Comparison of ENCODE assay signal across 21 cellular contexts in genomic region chr22:29750559-29750958, GRCh38. TPM values are rescaled to one million over a fixed set of nuclear protein-coding genes. Genes with fewer than 3 reads are reported as not detected.
DNase-seq lines count a peak whose midpoint lies in the region; ATAC-seq, FAIRE-seq and TF ChIP-seq lines count a peak whose summit lies in the region.
"Had no signal": no experiment of that assay in that cellular context is flagged by ENCODE, and none has a peak within 500 bp of the region (broad histone marks: within the 10 kb centered on the region; RNA-seq: fewer than 3 reads in every experiment).

No MANE protein-coding gene starts in this region.

- no peaks in the 10 kb centered on the region for H3K9me1 ChIP-seq in K562 (ENCODE audit: control insufficient read depth, insufficient read depth, low read length)

- H2AFZ ChIP-seq in K562 (ENCODE audit: low read depth, low read length): 0 out of 2 replicates have a peak overlapping the region, but pooled peaks have one; percentile 48

- intact Hi-C loops in K562 (cut with micrococcal nuclease): no loop called here

- no peaks in the 10 kb centered on the region for H3K9me3 ChIP-seq in KOPT-K1 (ENCODE audit: insufficient read depth, low read length, poor library complexity, severe bottlenecking)
- H3K9me3 ChIP-seq in K562 (replicated peaks; ENCODE audit: control insufficient read depth, insufficient read depth, low read depth, low read length): no peaks in the 10 kb centered on the region
- H3K9me3 ChIP-seq: psoas muscle, thoracic aorta had no signal

- BruUV-seq in K562 (replicated peaks; lab: Mats Ljungman, UMichigan): no TSS peak

- DNase-seq in activated naive CD4-positive, alpha-beta T cell treated with anti-CD3 and anti-CD28 coated beads, Interleukin-2, amount 50 U/mL, for 72 hours (ENCODE audit: low spot score in 2 of 2): no peak
- DNase-seq in activated naive CD4-positive, alpha-beta T cell treated with Interleukin-2 at 50 U/mL for 16 hours: no peak
- DNase-seq in K562 (ENCODE audit: extremely low read depth in 1 of 4, low spot score in 3 of 4): peak in 1 of 4 experiments; percentile 42
- peak; percentile 15 for DNase-seq in renal cortical epithelial cell (ENCODE audit: low read depth)
- DNase-seq in SKM-1 treated with dmso at 0.1 percent for 144 hours (lab: John Stamatoyannopoulos, UW; ENCODE audit: unreplicated experiment): no peak
- DNase-seq: activated CD4-positive, CD25-positive, alpha-beta regulatory T cell treated with anti-CD3 and anti-CD28 coated beads, Interleukin-2, amount 50 U/mL, for 72 hours; anterior cingulate cortex; Calu3; cerebellar nuclear complex; H7; naive thymus-derived CD8-positive, alpha-beta T cell; NCI-H2029; psoas muscle; T-helper 9 cell had no signal

- H3K27me3 ChIP-seq in K562 (ENCODE audit: control insufficient read depth in 2 of 2, insufficient read depth in 2 of 2, low read length in 2 of 2): no peaks in the 10 kb centered on the region

- no peak overlapping the region for H3K4me3 ChIP-seq in K562
- H3K4me3 ChIP-seq: psoas muscle, smooth muscle cell, thoracic aorta had no signal

- ATAC-seq in activated naive CD4-positive, alpha-beta T cell treated with anti-CD3 and anti-CD28 coated beads, Interleukin-2, amount 50 U/mL, for 72 hours: no peak
- ATAC-seq in K562 (peak; percentile 60), GM19328 (IDR thresholded peaks at IDR 0.05; ENCODE audit: unreplicated experiment) (no peak), GM19455 (IDR thresholded peaks at IDR 0.05; ENCODE audit: unreplicated experiment) (no peak)
- ATAC-seq: naive thymus-derived CD8-positive, alpha-beta T cell; psoas muscle had no signal

- peak; percentile 32 for FAIRE-seq in K562 (lab: Jason Lieb, UNC)
- FAIRE-seq: endometrium had no signal

- peaks cover 5 to 11% of the 10 kb centered on the region in 2 experiments; a peak in 4 of 5 replicates for H3K4me1 ChIP-seq in K562 (replicated peaks in 1 of 2; ENCODE audit: control insufficient read depth in 2 of 2, insufficient read depth in 2 of 2, low read length in 2 of 2)

- no peak for TF ChIP-seq POLR2A in K562 (conservative IDR thresholded peaks at IDR 0.05)

- CTCF ChIA-PET in K562 (lab: Yijun Ruan, JAX; ENCODE audit: low intra/inter-chr PET ratio): no interaction called here

- TF ChIP-seq EP300 in K562 (IDR thresholded peaks at IDR 0.05; ENCODE audit: low read length): no peak

- POLR2A ChIA-PET in K562 (lab: Yijun Ruan, JAX): interaction anchor here (0.6 to 1.1 kb wide), 3 partner anchors 9 to 12 kb away, joined by 3 to 4 read pairs (median 4); no protein-coding TSS in a partner anchor

- peak overlapping the region in 1 of 2 experiments; percentile 2; a peak in 1 of 4 replicates for H3K9ac ChIP-seq in K562 (ENCODE audit: insufficient read depth in 1 of 2, low read depth in 2 of 2, low read length in 2 of 2)

- H3K36me3 Mint-ChIP-seq in activated naive CD4-positive, alpha-beta T cell treated with anti-CD3 and anti-CD28 coated beads, Interleukin-2, amount 50 U/mL, for 72 hours: peaks cover 9 to 10% of the 10 kb centered on the region in 2 donors

- no peaks in the 10 kb centered on the region for H4K20me1 ChIP-seq in K562 (replicated peaks; ENCODE audit: control insufficient read depth, insufficient read depth, low read length)

- no peaks in the 10 kb centered on the region for H3K79me2 ChIP-seq in K562 (ENCODE audit: control insufficient read depth, insufficient read depth, low read length)

- peaks cover 4% of the 10 kb centered on the region; the same call in 1 of the 2 replicates for H3K36me3 ChIP-seq in KOPT-K1 (ENCODE audit: insufficient read depth, low read length)
- H3K36me3 ChIP-seq in K562 (ENCODE audit: control insufficient read depth, insufficient read depth, low read length): no peaks in the 10 kb centered on the region

- 40% methylated on average over 1 of the region's 1 CpG for WGBS in K562 (ENCODE audit: insufficient coverage, low coverage, missing lambda C conversion rate)

- H3K9me3 Mint-ChIP-seq in activated naive CD4-positive, alpha-beta T cell treated with anti-CD3 and anti-CD28 coated beads, Interleukin-2, amount 50 U/mL, for 72 hours: no peaks in the 10 kb centered on the region
- H3K9me3 Mint-ChIP-seq: naive thymus-derived CD8-positive, alpha-beta T cell had no signal

- TF ChIP-seq CTCF in K562 (IDR thresholded peaks at IDR 0.05 in 2 of 3, conservative IDR thresholded peaks at IDR 0.05 in 1 of 3; ENCODE audit: insufficient read depth in 2 of 3, low read depth in 1 of 3, low read length in 3 of 3): no peak

- TF ChIP-seq RAD21 in K562 (CRISPR knock-in tag; conservative IDR thresholded peaks at IDR 0.05 in 1 of 2, IDR thresholded peaks at IDR 0.05 in 1 of 2): no peak

- in situ Hi-C loops in K562 (cut with MboI): no loop called here

- H3K4me2 ChIP-seq in K562 (ENCODE audit: insufficient read depth, low read length): no peak overlapping the region
- H3K4me2 ChIP-seq: smooth muscle cell had no signal

- H3K27ac ChIP-seq in KOPT-K1 (ENCODE audit: low read depth, low read length, poor library complexity, severe bottlenecking) (peak overlapping the region; percentile 71), K562 (ENCODE audit: extremely low read depth, low read depth, low read length) (peak overlapping the region; percentile 46; the same call in 2 of the 3 replicates)
- H3K27ac ChIP-seq: psoas muscle, thoracic aorta had no signal

- H3K27ac Mint-ChIP-seq in activated naive CD4-positive, alpha-beta T cell treated with anti-CD3 and anti-CD28 coated beads, Interleukin-2, amount 50 U/mL, for 72 hours: peak overlapping the region; percentile 31 to 93

RNA-seq across cellular contexts. Expression of gene ZMAT5, which starts 16.2 kb away (rescaled TPM):
- 10 to 100 TPM; 16.3 to 18.6 TPM for total RNA-seq in activated naive CD4-positive, alpha-beta T cell treated with anti-CD3 and anti-CD28 coated beads, Interleukin-2, amount 50 U/mL, for 72 hours
- 3.0 and 5.9 TPM in 2 replicates for total RNA-seq in K562 (2011; cell fraction: chromatin; rRNA removed; ENCODE audit: low replicate concordance)
- total RNA-seq in K562 (2011; cell fraction: nucleolus; rRNA removed): 4.9 and 6.5 TPM in 2 replicates
- total RNA-seq in K562 (2011; cell fraction: nucleoplasm; rRNA removed): 5.4 and 7.4 TPM in 2 replicates
- total RNA-seq in K562 (2014; rRNA removed): 16.8 and 18.4 TPM in 2 replicates
- 4.9 and 5.8 TPM in 2 replicates for total RNA-seq in K562 (2014; rRNA removed; fragmentation: Illumina TruSeq; extraction: Trizol)
- total RNA-seq in K562 (2015; rRNA removed; fragmentation: Illumina TruSeq; extraction: Trizol): 11.2 and 11.9 TPM in 2 replicates
- total RNA-seq in K562 (2021): 15.2 and 18.2 TPM in 2 replicates
- polyA plus RNA-seq in K562 (2011; rRNA removed): 11.9 and 15.5 TPM in 2 replicates
- polyA plus RNA-seq in K562 (2011; cell fraction: cytosol; rRNA removed): 19.7 and 37.7 TPM in 2 replicates
- polyA plus RNA-seq in K562 (2011; cell fraction: nucleus; rRNA removed): 6.1 and 7.3 TPM in 2 replicates
- polyA plus RNA-seq in K562 (2012): 14.4 and 25.5 TPM in 2 replicates
- 15.3 and 19.2 TPM in 2 replicates for polyA plus RNA-seq in K562 (2014; fragmentation: Illumina TruSeq; extraction: Trizol)
- 10 to 100 TPM in 1 of 2 experiments, 1 to 10 TPM in 1; 2.0 to 10.2 TPM for polyA plus RNA-seq in K562 (2014; fragmentation: Nextera tagmentation; extraction: Ambion mirVana)
- polyA plus RNA-seq in K562 (2014; rRNA removed): 20.3 and 25.2 TPM in 2 replicates
- polyA minus RNA-seq in K562 (2011; rRNA and poly(A)+ RNA removed): 2.2 and 4.1 TPM in 2 replicates
- polyA minus RNA-seq in K562 (2011; cell fraction: cytosol; rRNA and poly(A)+ RNA removed): 1.4 and 4.5 TPM in 2 replicates
- polyA minus RNA-seq in K562 (2011; cell fraction: nucleus; rRNA and poly(A)+ RNA removed): 1.3 and 2.7 TPM in 2 replicates
- total RNA-seq in renal cortical epithelial cell: 14.5 and 20.7 TPM in 2 replicates

RNA-seq across cellular contexts. Expression of gene UQCR10, which starts 16.6 kb away (rescaled TPM):
- total RNA-seq in activated naive CD4-positive, alpha-beta T cell treated with anti-CD3 and anti-CD28 coated beads, Interleukin-2, amount 50 U/mL, for 72 hours: 100 to 1,000 TPM in 1 of 2 donors, 10 to 100 TPM in 1; 72.2 to 107 TPM
- total RNA-seq in K562 (2011; cell fraction: chromatin; rRNA removed; ENCODE audit: low replicate concordance): 12.0 and 23.9 TPM in 2 replicates
- total RNA-seq in K562 (2011; cell fraction: nucleolus; rRNA removed): 50.0 and 78.2 TPM in 2 replicates
- total RNA-seq in K562 (2011; cell fraction: nucleoplasm; rRNA removed): 41.6 and 44.7 TPM in 2 replicates
- 163 and 185 TPM in 2 replicates for total RNA-seq in K562 (2014; rRNA removed)
- 90.3 and 128 TPM in 2 replicates for total RNA-seq in K562 (2014; rRNA removed; fragmentation: Illumina TruSeq; extraction: Trizol)
- total RNA-seq in K562 (2015; rRNA removed; fragmentation: Illumina TruSeq; extraction: Trizol): 232 and 248 TPM in 2 replicates
- total RNA-seq in K562 (2021): 149 and 161 TPM in 2 replicates
- 149 and 226 TPM in 2 replicates for polyA plus RNA-seq in K562 (2011; rRNA removed)
- polyA plus RNA-seq in K562 (2011; cell fraction: cytosol; rRNA removed): 237 and 307 TPM in 2 replicates
- 98.1 and 122 TPM in 2 replicates for polyA plus RNA-seq in K562 (2011; cell fraction: nucleus; rRNA removed)
- polyA plus RNA-seq in K562 (2012): 117 and 225 TPM in 2 replicates
- polyA plus RNA-seq in K562 (2014; fragmentation: Illumina TruSeq; extraction: Trizol): 203 and 231 TPM in 2 replicates
- polyA plus RNA-seq in K562 (2014; fragmentation: Nextera tagmentation; extraction: Ambion mirVana): 100 to 1,000 TPM; 785 to 903 TPM
- 136 and 159 TPM in 2 replicates for polyA plus RNA-seq in K562 (2014; rRNA removed)
- 52.0 and 72.4 TPM in 2 replicates for polyA minus RNA-seq in K562 (2011; rRNA and poly(A)+ RNA removed)
- polyA minus RNA-seq in K562 (2011; cell fraction: cytosol; rRNA and poly(A)+ RNA removed): 67.5 and 71.5 TPM in 2 replicates
- polyA minus RNA-seq in K562 (2011; cell fraction: nucleus; rRNA and poly(A)+ RNA removed): 26.8 and 64.8 TPM in 2 replicates
- total RNA-seq in renal cortical epithelial cell: 89.1 and 125 TPM in 2 replicates

RNA-seq across cellular contexts. Expression of gene CABP7, which starts 30.8 kb away (rescaled TPM):
- total RNA-seq in activated naive CD4-positive, alpha-beta T cell treated with anti-CD3 and anti-CD28 coated beads, Interleukin-2, amount 50 U/mL, for 72 hours: under 1 TPM in 1 of 2 donors, not detected in 1; 0.18 TPM
- not detected in 2 replicates for total RNA-seq in K562 (2011; cell fraction: chromatin; rRNA removed; ENCODE audit: low replicate concordance)
- total RNA-seq in K562 (2011; cell fraction: nucleolus; rRNA removed): not detected in 2 replicates
- not detected in 2 replicates for total RNA-seq in K562 (2011; cell fraction: nucleoplasm; rRNA removed)
- total RNA-seq in K562 (2014; rRNA removed): not detected in 2 replicates
- total RNA-seq in K562 (2014; rRNA removed; fragmentation: Illumina TruSeq; extraction: Trizol): not detected in 2 replicates
- total RNA-seq in K562 (2015; rRNA removed; fragmentation: Illumina TruSeq; extraction: Trizol): not detected in 2 replicates
- total RNA-seq in K562 (2021): not detected in 2 replicates
- not detected in 2 replicates for polyA plus RNA-seq in K562 (2011; rRNA removed)
- polyA plus RNA-seq in K562 (2011; cell fraction: cytosol; rRNA removed): 0.01 TPM in 1 of 2 replicates, not detected in the other
- polyA plus RNA-seq in K562 (2011; cell fraction: nucleus; rRNA removed): 0.06 TPM in 1 of 2 replicates, not detected in the other
- 0.05 TPM in 1 of 2 replicates, not detected in the other for polyA plus RNA-seq in K562 (2012)
- not detected in 2 replicates for polyA plus RNA-seq in K562 (2014; fragmentation: Illumina TruSeq; extraction: Trizol)
- not detected for polyA plus RNA-seq in K562 (2014; fragmentation: Nextera tagmentation; extraction: Ambion mirVana)
- polyA plus RNA-seq in K562 (2014; rRNA removed): not detected in 2 replicates
- polyA minus RNA-seq in K562 (2011; rRNA and poly(A)+ RNA removed): not detected in 2 replicates
- polyA minus RNA-seq in K562 (2011; cell fraction: cytosol; rRNA and poly(A)+ RNA removed): not detected in 2 replicates
- not detected in 2 replicates for polyA minus RNA-seq in K562 (2011; cell fraction: nucleus; rRNA and poly(A)+ RNA removed)
- 0.10 TPM in 1 of 2 replicates, not detected in the other for total RNA-seq in renal cortical epithelial cell
- total RNA-seq: Calu3, H7, psoas muscle, smooth muscle cell had no signal
- polyA plus RNA-seq: keratinocyte, smooth muscle cell had no signal
